Comparison of ENCODE assay signal across 8 cellular contexts in genomic region chr18:14131914-14132700, GRCh38. TPM values are rescaled to one million over a fixed set of nuclear protein-coding genes. Genes with fewer than 3 reads are reported as not detected.
A peak's percentile ranks its signal among the peaks of the same experiment; 100 is the strongest.
DNase-seq lines count a peak whose midpoint lies in the region; ATAC-seq, FAIRE-seq and TF ChIP-seq lines count a peak whose summit lies in the region.
"Not testable (repeated sequence)": the region's sequence is repeated elsewhere in the genome, so short reads cannot be mapped to it uniquely, and the experiment has no call there.

ZNF519 (minus strand) TSS chr18:14132435; CDS start chr18:14132277, 158 bp downstream.

- peak; percentile 95 for DNase-seq in AG08395 (ENCODE audit: low spot score)
- DNase-seq in NCI-H2227 (lab: John Stamatoyannopoulos, UW; ENCODE audit: unreplicated experiment) = peak; percentile 95
- peak; percentile 93 for DNase-seq in mammary epithelial cell
- peak; percentile 84 for DNase-seq in iPS-NIHi11 (ENCODE audit: low spot score)
- DNase-seq in small intestine = peak; percentile 96

- peak within 1 kb of the TSS; percentile 51 for H3K4me2 ChIP-seq in mammary epithelial cell (ENCODE audit: insufficient read depth, low read depth, low read length)

- 3% methylated on average over 15 of the region's 45 CpGs for WGBS in mammary epithelial cell (ENCODE audit: low coverage, missing lambda C conversion rate)
- WGBS in small intestine, 3 donors = 0 to 1% (median 0%) methylated on average over 32 to 41 of the region's 45 CpGs

- FAIRE-seq in small intestine (lab: Jason Lieb, UNC) = not testable (repeated sequence)

- peaks cover 29% of the 10 kb centered on the region for H3K79me2 ChIP-seq in mammary epithelial cell (ENCODE audit: insufficient read depth, low read length)

- H4K20me1 ChIP-seq in mammary epithelial cell (ENCODE audit: insufficient read depth, low read length) = not testable (repeated sequence)

- ATAC-seq in GM18909 (IDR thresholded peaks at IDR 0.05; ENCODE audit: poor library complexity, unreplicated experiment) (peak; percentile 100), HG03159 (IDR thresholded peaks at IDR 0.05; ENCODE audit: unreplicated experiment) (peak; percentile 100)

- peak within 1 kb of the TSS; percentile 96 for H2AFZ ChIP-seq in mammary epithelial cell (ENCODE audit: low read depth, low read length)

- H3K9ac ChIP-seq in mammary epithelial cell (ENCODE audit: insufficient read depth, low read length) = peak within 1 kb of the TSS; percentile 68

- H3K4me3 ChIP-seq in mammary epithelial cell (replicated peaks in 1 of 3; ENCODE audit: insufficient read depth in 1 of 3, low read depth in 2 of 3, low read length in 3 of 3) (peak within 1 kb of the TSS; percentile 70 to 72 (median 72)), small intestine (ENCODE audit: low read depth in 1 of 2, low read length in 2 of 2) (peak within 1 kb of the TSS; percentile 24 to 58)

- TSS peak; percentile 56 for BruUV-seq in mammary epithelial cell (replicated peaks; lab: Mats Ljungman, UMichigan)

- not testable (repeated sequence) for H3K4me1 ChIP-seq in mammary epithelial cell (ENCODE audit: insufficient read depth, low read length); small intestine (ENCODE audit: control insufficient read depth in 2 of 2, insufficient read depth in 1 of 2, low read depth in 1 of 2, low read length in 1 of 2)

- dilution Hi-C loops in mammary epithelial cell (cut with HindIII; ENCODE audit: low sequenced_read_pairs) = not testable (repeated sequence)

- CTCF ChIA-PET in mammary epithelial cell (lab: Charles Lee; ENCODE audit: low non-redundant PET) = not testable (repeated sequence)

- H3K27ac ChIP-seq in VCaP = peak within 1 kb of the TSS; percentile 44; the same call in 1 of the 2 replicates
- peak within 1 kb of the TSS; percentile 15 for H3K27ac ChIP-seq in mammary epithelial cell (ENCODE audit: insufficient read depth, low read depth, low read length)
- peak within 1 kb of the TSS in 1 of 2 donors; percentile 55 for H3K27ac ChIP-seq in small intestine (ENCODE audit: low read depth in 1 of 2, low read length in 1 of 2)

- not testable (repeated sequence) for H3K9me3 ChIP-seq in mammary epithelial cell (replicated peaks; ENCODE audit: insufficient read depth, low read length); small intestine (ENCODE audit: control insufficient read depth, low read depth)

- not testable (repeated sequence) for H3K27me3 ChIP-seq in mammary epithelial cell (ENCODE audit: insufficient read depth, low read length); small intestine (ENCODE audit: control insufficient read depth in 2 of 2, insufficient read depth in 2 of 2, low read length in 2 of 2)

- in situ Hi-C loops in mammary epithelial cell (cut with MboI; ENCODE audit: low sequenced_read_pairs in 2 of 2) = not testable (repeated sequence)

- intact Hi-C loops in mammary epithelial cell (cut with micrococcal nuclease) = not testable (repeated sequence)

- not testable (repeated sequence) for TF ChIP-seq CTCF in VCaP (conservative IDR thresholded peaks at IDR 0.05); mammary epithelial cell (conservative IDR thresholded peaks at IDR 0.05 in 1 of 2, IDR thresholded peaks at IDR 0.05 in 1 of 2; ENCODE audit: extremely low read depth in 1 of 2, insufficient read depth in 1 of 2, low read depth in 1 of 2, low read length in 2 of 2)

- not testable (repeated sequence) for H3K36me3 ChIP-seq in mammary epithelial cell (ENCODE audit: insufficient read depth, low read length); small intestine (ENCODE audit: control insufficient read depth in 2 of 2, insufficient read depth in 2 of 2, low read length in 2 of 2)

RNA-seq across cellular contexts. Expression of gene ZNF519, which starts in this region (rescaled TPM):
- total RNA-seq in mammary epithelial cell = 1 to 10 TPM; 3.8 to 5.5 TPM
- 1.6 TPM for polyA plus RNA-seq in mammary epithelial cell
- not detected for polyA minus RNA-seq in mammary epithelial cell
- 1 to 10 TPM in 1 of 3 donors, under 1 TPM in 1, not detected in 1; under 0.01 to 2.3 TPM for polyA plus RNA-seq in small intestine
